ENCODE assay signal across 20 cellular contexts in genomic region chr2:151767536-151767935, GRCh38. TPM values are rescaled to one million over a fixed set of nuclear protein-coding genes. Genes with fewer than 3 reads are reported as not detected.
A peak's percentile ranks its signal among the peaks of the same experiment; 100 is the strongest.
DNase-seq lines count a peak whose midpoint lies in the region; ATAC-seq, FAIRE-seq and TF ChIP-seq lines count a peak whose summit lies in the region.
"Had no signal": no experiment of that assay in that cellular context is flagged by ENCODE, and none has a peak within 500 bp of the region (broad histone marks: within the 10 kb centered on the region; RNA-seq: fewer than 3 reads in every experiment).

No MANE protein-coding gene starts in this region.

- no peak overlapping the region for H2BK15ac ChIP-seq in neuronal stem cell (ENCODE audit: low read length)

- peak; percentile 17 for DNase-seq in AG20443 (ENCODE audit: low spot score)
- no peak for DNase-seq in activated B cell treated with CpG ODN at 0.5 μM for 24 hours
- DNase-seq in neuronal stem cell (ENCODE audit: low spot score), result no peak
- DNase-seq in activated CD4-positive, alpha-beta T cell treated with anti-CD3 and anti-CD28 coated beads for 48 hours, result no peak
- DNase-seq in right atrium auricular region (ENCODE audit: low spot score), result no peak
- no peak for DNase-seq in NCI-H82 (lab: John Stamatoyannopoulos, UW)
- DNase-seq in GM19239 (ENCODE audit: insufficient read length, low spot score), result no peak
- DNase-seq: activated CD4-positive, alpha-beta T cell treated with anti-CD3 and anti-CD28 coated beads for 1 hour; activated naive CD8-positive, alpha-beta T cell treated with anti-CD3 and anti-CD28 coated beads, Interleukin-2, amount 10 ng/mL, durations not matched to agents 7 days and 5 days; cortex of kidney; foreskin melanocyte; kidney; naive thymus-derived CD4-positive, alpha-beta T cell; NCI-H1436 treated with DMSO at 0.1 percent for 48 hours; NCI-H748 treated with DMSO at 0.1 percent for 48 hours; stimulated activated CD4-positive, alpha-beta T cell treated with anti-CD3 and anti-CD28 coated beads, Interleukin-12 subunit alpha, Interleukin-12 subunit beta, amount 100 ng/mL, for 4 hours had no signal

- H2BK12ac ChIP-seq in neuronal stem cell (ENCODE audit: low read length), result no peak overlapping the region

- no peak overlapping the region for H4K91ac ChIP-seq in neuronal stem cell (ENCODE audit: low read depth, low read length, poor library complexity)

- H3K4me1 Mint-ChIP-seq in IgD-negative memory B cell (peaks cover 56 to 82% (median 74%) of the 10 kb centered on the region in 3 donors), activated B cell treated with CpG ODN at 0.5 μM for 24 hours (peaks cover 99% of the 10 kb centered on the region)

- H2BK120ac ChIP-seq in neuronal stem cell (ENCODE audit: low read depth, low read length), result no peak overlapping the region

- H3K4me3 Mint-ChIP-seq in IgD-negative memory B cell (peak overlapping the region in 3 of 4 donors; percentile 14 to 90 (median 15)), activated B cell treated with CpG ODN at 0.5 μM for 24 hours (peak overlapping the region; percentile 55)
- H3K4me3 Mint-ChIP-seq: activated naive CD8-positive, alpha-beta T cell treated with anti-CD3 and anti-CD28 coated beads, Interleukin-2, amount 10 ng/mL, durations not matched to agents 7 days and 5 days; naive thymus-derived CD4-positive, alpha-beta T cell had no signal

- POLR2A ChIA-PET in activated B cell treated with CpG ODN at 0.5 μM for 24 hours (lab: Charles Lee), result interaction anchor here (1.3 to 3.4 kb wide), 3 partner anchors 26 to 130 kb away, joined by 4 to 30 read pairs (median 25); partner anchors contain the start of gene ARL5A

- H2AK5ac ChIP-seq in neuronal stem cell (ENCODE audit: low read depth, low read length), result no peak overlapping the region

- H3K9ac ChIP-seq in neuronal stem cell (ENCODE audit: low read depth, low read length, poor library complexity), result no peak overlapping the region

- peaks cover 3% of the 10 kb centered on the region for H3K36me3 Mint-ChIP-seq in IgD-negative memory B cell
- peaks cover 6% of the 10 kb centered on the region for H3K36me3 Mint-ChIP-seq in activated B cell treated with CpG ODN at 0.5 μM for 24 hours (ENCODE audit: low read depth)

- peaks cover 0 to 2% of the 10 kb centered on the region in 2 donors for H3K9me3 ChIP-seq in neuronal stem cell (replicated peaks in 1 of 2; ENCODE audit: control insufficient read depth in 2 of 2, insufficient read depth in 1 of 2, low read depth in 1 of 2, low read length in 2 of 2)
- H3K9me3 ChIP-seq in right atrium auricular region, result no peaks in the 10 kb centered on the region
- H3K9me3 ChIP-seq: prostate gland had no signal

- H2AFZ ChIP-seq in neuronal stem cell (ENCODE audit: low read length), result peak overlapping the region; percentile 68

- H3K27ac Mint-ChIP-seq in IgD-negative memory B cell (peak overlapping the region; percentile 54 to 97 (median 97)), activated B cell treated with CpG ODN at 0.5 μM for 24 hours (peak overlapping the region; percentile 95)
- H3K27ac Mint-ChIP-seq: activated naive CD8-positive, alpha-beta T cell treated with anti-CD3 and anti-CD28 coated beads, Interleukin-2, amount 10 ng/mL, durations not matched to agents 7 days and 5 days; naive thymus-derived CD4-positive, alpha-beta T cell had no signal

- H4K8ac ChIP-seq in neuronal stem cell (ENCODE audit: low read depth, low read length), result no peak overlapping the region

- no peak overlapping the region for H3K14ac ChIP-seq in neuronal stem cell (ENCODE audit: low read length)

- H3K36me3 ChIP-seq in neuronal stem cell (replicated peaks in 1 of 2; ENCODE audit: control insufficient read depth in 2 of 2, insufficient read depth in 2 of 2, low read length in 2 of 2), result no peaks in the 10 kb centered on the region
- no peaks in the 10 kb centered on the region for H3K36me3 ChIP-seq in right atrium auricular region
- H3K36me3 ChIP-seq: prostate gland had no signal

- ATAC-seq in activated B cell treated with CpG ODN at 0.5 μM for 24 hours (ENCODE audit: low read depth), result no peak
- ATAC-seq: naive thymus-derived CD4-positive, alpha-beta T cell had no signal

- WGBS in neuronal stem cell (ENCODE audit: extremely low coverage in 2 of 2, insufficient read length in 2 of 2, insufficient replicate concordance in 1 of 2), 2 donors, result no CpG with 5 or more reads among the region's 2 CpGs

- H3K27ac ChIP-seq in neuronal stem cell (replicated peaks; ENCODE audit: low read length), result no peak overlapping the region
- H3K27ac ChIP-seq in right atrium auricular region, result peak overlapping the region in 1 of 2 donors; percentile 14
- H3K27ac ChIP-seq: prostate gland had no signal

- H3K4ac ChIP-seq in neuronal stem cell (ENCODE audit: low read length), result no peak overlapping the region

- H3K4me3 ChIP-seq in neuronal stem cell (ENCODE audit: low read length in 2 of 2), result no peak overlapping the region
- H3K4me3 ChIP-seq in right atrium auricular region, result no peak overlapping the region
- H3K4me3 ChIP-seq: prostate gland had no signal

- H3K9me3 Mint-ChIP-seq in IgD-negative memory B cell, result no peaks in the 10 kb centered on the region
- H3K9me3 Mint-ChIP-seq in activated B cell treated with CpG ODN at 0.5 μM for 24 hours, result peaks cover 5% of the 10 kb centered on the region
- H3K9me3 Mint-ChIP-seq: activated naive CD8-positive, alpha-beta T cell treated with anti-CD3 and anti-CD28 coated beads, Interleukin-2, amount 10 ng/mL, durations not matched to agents 7 days and 5 days had no signal

- H3K18ac ChIP-seq in neuronal stem cell (ENCODE audit: low read length), result no peak overlapping the region

- no peak overlapping the region for H3K4me2 ChIP-seq in neuronal stem cell (ENCODE audit: insufficient read depth, low read length, poor library complexity, severe bottlenecking)

- FAIRE-seq in GM19239 (lab: Jason Lieb, UNC), result no peak
- FAIRE-seq: H1, HTR-8/SVneo, kidney had no signal

- H3K27me3 Mint-ChIP-seq in IgD-negative memory B cell (no peaks in the 10 kb centered on the region), activated B cell treated with CpG ODN at 0.5 μM for 24 hours (no peaks in the 10 kb centered on the region)
- H3K27me3 Mint-ChIP-seq: activated naive CD8-positive, alpha-beta T cell treated with anti-CD3 and anti-CD28 coated beads, Interleukin-2, amount 10 ng/mL, durations not matched to agents 7 days and 5 days; naive thymus-derived CD4-positive, alpha-beta T cell had no signal

- H3K4me1 ChIP-seq in neuronal stem cell (ENCODE audit: control insufficient read depth in 2 of 2, insufficient read depth in 1 of 2, low read depth in 1 of 2, low read length in 2 of 2) (peaks cover 5 to 14% of the 10 kb centered on the region in 2 donors), right atrium auricular region (peaks cover 0 to 36% of the 10 kb centered on the region in 2 donors)
- H3K4me1 ChIP-seq: prostate gland had no signal

- CTCF ChIA-PET in activated B cell treated with CpG ODN at 0.5 μM for 24 hours (lab: Charles Lee), result interaction anchor here (0.6 to 2.1 kb wide), 4 partner anchors 21 to 111 kb away, joined by 3 to 8 read pairs (median 4); no protein-coding TSS in a partner anchor

- no peak for TF ChIP-seq CTCF in activated B cell treated with CpG ODN at 0.5 μM for 24 hours (IDR thresholded peaks at IDR 0.05)
- no peak for TF ChIP-seq CTCF in right atrium auricular region (IDR thresholded peaks at IDR 0.05)

- H3K23ac ChIP-seq in neuronal stem cell (ENCODE audit: low read depth, low read length, poor library complexity), result no peak overlapping the region

- H3K27me3 ChIP-seq in neuronal stem cell (ENCODE audit: control insufficient read depth in 3 of 3, insufficient read depth in 3 of 3, low read depth in 1 of 3, low read length in 3 of 3) (no peaks in the 10 kb centered on the region), right atrium auricular region (no peaks in the 10 kb centered on the region)

- intact Hi-C loops in activated B cell treated with CpG ODN at 0.5 μM for 24 hours (cut with micrococcal nuclease), result loop anchor here (2.0 to 5.0 kb wide), 3 partner anchors 37 to 90 kb away; no protein-coding TSS in a partner anchor

- H3K79me1 ChIP-seq in neuronal stem cell (ENCODE audit: low read depth, low read length), result no peaks in the 10 kb centered on the region

- no peak overlapping the region for H2BK5ac ChIP-seq in neuronal stem cell (ENCODE audit: low read length)

RNA-seq across cellular contexts. Expression of gene NEB, which starts 33.3 kb away (rescaled TPM):
- 1.4 TPM for polyA plus RNA-seq in IgD-negative memory B cell
- 1.2 and 2.0 TPM in 2 replicates for total RNA-seq in activated B cell treated with CpG ODN at 0.5 μM for 24 hours
- polyA plus RNA-seq in neuronal stem cell (2013, experiment 1 of 2), result 0.03 TPM
- 0.15 TPM for polyA plus RNA-seq in neuronal stem cell (2013, experiment 2 of 2)
- total RNA-seq in right atrium auricular region, result 100 to 1,000 TPM in 1 of 2 donors, 10 to 100 TPM in 1; 61.1 to 136 TPM

Comparison
In these comparisons a context has a peak if more than half of its experiments do, and no peak if none do; other contexts are left out.
1. RNA of gene NEB, which starts 33.3 kb away (total RNA-seq): 61.1 to 136 TPM in right atrium auricular region; 1.2 to 2.0 TPM in activated B cell treated with CpG ODN at 0.5 μM for 24 hours; every median in the first group is over 10 times any median in the second.